1 cellular context compared by ENCODE assay signal in the genomic region with DNA sequence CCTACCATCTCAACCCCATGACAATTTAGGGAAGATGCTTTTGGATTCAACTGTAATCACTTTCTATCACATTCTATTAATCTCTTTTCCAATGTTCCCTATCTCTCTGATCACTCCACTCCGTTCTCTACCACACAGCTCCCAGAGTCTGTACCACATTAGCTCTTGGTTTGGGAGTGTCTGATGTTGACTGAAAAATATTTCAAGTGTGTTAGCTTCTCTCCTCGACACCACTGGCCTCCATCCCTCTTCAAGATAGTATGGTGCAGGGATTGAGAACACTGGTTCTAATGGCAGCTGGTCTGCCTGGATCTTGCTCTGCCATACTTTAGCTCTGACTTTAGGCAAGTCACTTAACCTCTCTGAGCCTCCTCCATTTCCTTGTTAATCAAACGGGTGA.
TF ChIP-seq lines count a peak whose summit lies in the region.

No MANE protein-coding gene starts in this region.

TF ChIP-seq in HepG2, 621 proteins besides CTCF, POLR2A, EP300 and RAD21:
- TF ChIP-seq RBAK (CRISPR knock-in tag; IDR thresholded peaks at IDR 0.05), result no peak
- no peak for TF ChIP-seq ZNF431 (CRISPR knock-in tag; IDR thresholded peaks at IDR 0.05; ENCODE audit: borderline replicate concordance, low read depth)
TF ChIP-seq in HepG2: peak in this region for 0.
